ENCODE assay signal across 16 cellular contexts in the genomic region with DNA sequence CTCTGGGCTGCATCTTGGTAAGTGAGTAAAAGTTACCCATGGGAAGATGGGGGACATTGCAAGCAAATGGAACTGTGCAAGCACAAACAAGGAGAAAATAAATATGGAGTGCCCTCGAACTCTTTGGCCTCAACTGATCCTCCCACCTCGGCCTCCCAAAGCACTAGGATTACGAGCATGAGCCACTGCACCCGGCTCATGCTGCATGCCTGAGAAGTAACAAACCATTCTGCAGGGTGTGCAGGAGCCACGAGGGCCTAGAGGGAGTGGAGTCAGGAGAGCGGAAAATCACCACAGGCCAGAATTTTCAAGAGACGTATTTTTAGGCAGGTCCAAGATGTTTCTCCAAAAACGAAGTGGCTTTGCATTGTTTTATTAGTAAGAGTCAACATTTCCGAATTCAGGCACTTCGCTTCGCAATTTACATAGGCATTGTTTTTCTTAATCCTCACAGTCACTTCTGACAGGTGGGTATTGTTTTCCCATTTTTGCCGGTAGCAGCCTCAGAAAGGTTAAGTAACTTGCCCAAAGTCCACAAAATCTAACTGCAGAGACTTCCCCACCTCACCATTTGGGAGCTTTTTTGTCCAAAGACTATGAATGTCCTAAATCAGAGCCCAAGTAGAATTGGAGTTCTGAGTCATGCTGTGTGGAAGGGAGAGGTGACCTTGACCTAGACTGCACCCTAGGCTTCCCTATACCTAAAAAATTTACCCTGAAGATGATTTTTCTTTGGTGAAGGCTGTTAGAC.
DNase-seq lines count a peak whose midpoint lies in the region; ATAC-seq and TF ChIP-seq lines count a peak whose summit lies in the region.
"Had no signal": no experiment of that assay in that cellular context is flagged by ENCODE, and none has a peak within 500 bp of the region (broad histone marks: within the 10 kb centered on the region; RNA-seq: fewer than 3 reads in every experiment).

No MANE protein-coding gene starts in this region.

- H3K23ac ChIP-seq in H9 (ENCODE audit: insufficient read length, low read depth, low read length): no peak overlapping the region

- H3K27me3 Mint-ChIP-seq in H9 (ENCODE audit: low read depth) (no peaks in the 10 kb centered on the region), WTC11 (ENCODE audit: low read depth) (no peaks in the 10 kb centered on the region)

- no peaks in the 10 kb centered on the region for H3K36me3 ChIP-seq in iPS-20b (ENCODE audit: insufficient read depth, low read depth, low read length)
- no peaks in the 10 kb centered on the region for H3K36me3 ChIP-seq in skeletal muscle tissue (ENCODE audit: control insufficient read depth in 3 of 3, insufficient read depth in 3 of 3, low read length in 3 of 3)
- no peaks in the 10 kb centered on the region for H3K36me3 ChIP-seq in PC-3 (ENCODE audit: low read depth, low read length)
- no peaks in the 10 kb centered on the region for H3K36me3 ChIP-seq in testis (ENCODE audit: low read depth, missing control alignments)
- H3K36me3 ChIP-seq: BE2C, HAP-1, Peyer's patch, SJCRH30 had no signal

- DNase-seq in H9 (no peak), WTC11 (ENCODE audit: low spot score) (no peak), GOT3 (lab: John Stamatoyannopoulos, UW) (no peak), PC-3 (no peak), testis (no peak)
- DNase-seq: BE2C, IMR-90, Kasumi-1, NCI-H1417, NCI-H1694 treated with DMSO at 0.1 percent for 48 hours, NCI-H82, Peyer's patch, SJCRH30 had no signal

- no TSS peak for BruUV-seq in PC-3 (replicated peaks; lab: Mats Ljungman, UMichigan)

- H3K4me1 Mint-ChIP-seq in H9 (peaks cover 40 to 47% of the 10 kb centered on the region in 2 experiments), WTC11 (peaks cover 49% of the 10 kb centered on the region)

- CTCF ChIA-PET in WTC11 (lab: Charles Lee) (no interaction called here), PC-3 (lab: Charles Lee) (no interaction called here)

- no peak overlapping the region for H3K4me3 Mint-ChIP-seq in H9
- no peak overlapping the region for H3K4me3 Mint-ChIP-seq in WTC11

- H3K4me1 ChIP-seq in H9 (ENCODE audit: insufficient read depth, low read length) (peaks cover 2% of the 10 kb centered on the region; the same call in 1 of the 2 replicates), iPS-20b (ENCODE audit: insufficient read depth, low read length) (peaks cover 9% of the 10 kb centered on the region), skeletal muscle tissue (ENCODE audit: control insufficient read depth in 3 of 3, insufficient read depth in 3 of 3, low read length in 3 of 3) (peaks cover 30 to 34% (median 34%) of the 10 kb centered on the region in 3 donors), PC-3 (ENCODE audit: insufficient read depth, low read length) (peaks cover 20% of the 10 kb centered on the region), testis (no peaks in the 10 kb centered on the region)
- H3K4me1 ChIP-seq: BE2C, HAP-1, Peyer's patch had no signal

- H3K9me3 ChIP-seq in H9 (ENCODE audit: control insufficient read depth, low read depth, low read length) (no peaks in the 10 kb centered on the region), iPS-20b (ENCODE audit: insufficient read depth, low read depth, low read length) (no peaks in the 10 kb centered on the region), skeletal muscle tissue (ENCODE audit: control insufficient read depth in 3 of 3, low read length in 3 of 3) (no peaks in the 10 kb centered on the region), PC-3 (ENCODE audit: low read length) (no peaks in the 10 kb centered on the region), testis (no peaks in the 10 kb centered on the region)
- H3K9me3 ChIP-seq: BE2C, HAP-1, Peyer's patch, SJCRH30 had no signal

- no peak overlapping the region for H2BK120ac ChIP-seq in H9 (ENCODE audit: low read depth, low read length, poor library complexity, severe bottlenecking)

- H3K9me2 ChIP-seq in PC-3 (replicated peaks; ENCODE audit: low read length): no peaks in the 10 kb centered on the region

- no peak overlapping the region for H2BK5ac ChIP-seq in H9 (ENCODE audit: insufficient read length, low read length)

- no peak for TF ChIP-seq POLR2A in testis (IDR thresholded peaks at IDR 0.05)

- H3K56ac ChIP-seq in H9 (ENCODE audit: insufficient read length, low read depth, low read length): no peak overlapping the region

- H3K4me3 ChIP-seq in iPS-20b (ENCODE audit: low read length): peak overlapping the region; percentile 11; the same call in 1 of the 2 replicates
- H3K4me3 ChIP-seq in skeletal muscle tissue (ENCODE audit: low read length in 3 of 3): peak overlapping the region in 1 of 3 donors; percentile 15
- no peak overlapping the region for H3K4me3 ChIP-seq in PC-3 (ENCODE audit: low read length)
- no peak overlapping the region for H3K4me3 ChIP-seq in testis
- H3K4me3 ChIP-seq: HAP-1, Peyer's patch, SJCRH30 had no signal

- no peak overlapping the region for H3T11ph ChIP-seq in H9 (ENCODE audit: low read length)

- no peaks in the 10 kb centered on the region for H3K79me1 ChIP-seq in H9 (ENCODE audit: insufficient read depth, low read depth, low read length, poor library complexity, severe bottlenecking)

- H4K91ac ChIP-seq in H9 (ENCODE audit: insufficient read length, low read depth, low read length): no peak overlapping the region

- no peaks in the 10 kb centered on the region for H3F3A ChIP-seq in PC-3 (ENCODE audit: low read length, unreplicated experiment)

- H3K18ac ChIP-seq in H9 (ENCODE audit: insufficient read length, low read depth, low read length): no peak overlapping the region

- no peak overlapping the region for H3K27ac ChIP-seq in H9 (ENCODE audit: insufficient read length, low read depth, low read length)
- no peak overlapping the region for H3K27ac ChIP-seq in iPS-20b (ENCODE audit: low read length)
- H3K27ac ChIP-seq in skeletal muscle tissue (ENCODE audit: low read depth, low read length): peak overlapping the region; percentile 59
- no peak overlapping the region for H3K27ac ChIP-seq in PC-3 (ENCODE audit: low read length)
- no peak overlapping the region for H3K27ac ChIP-seq in testis
- H3K27ac ChIP-seq: Peyer's patch, SJCRH30 had no signal

- H2BK20ac ChIP-seq in H9 (ENCODE audit: low read depth, low read length, poor library complexity, severe bottlenecking): no peak overlapping the region

- H3K14ac ChIP-seq in H9 (ENCODE audit: insufficient read depth, low read length): no peak overlapping the region

- no peak overlapping the region for H2BK12ac ChIP-seq in H9 (ENCODE audit: insufficient read length, low read depth, low read length)

- H3K79me2 ChIP-seq in H9 (ENCODE audit: insufficient read depth, low read length) (no peaks in the 10 kb centered on the region), PC-3 (ENCODE audit: low read length) (no peaks in the 10 kb centered on the region)

- peak overlapping the region; percentile 25 to 66 (median 62); a peak in 5 of 7 replicates for H3K27ac Mint-ChIP-seq in H9
- peak overlapping the region; percentile 80 for H3K27ac Mint-ChIP-seq in WTC11

- TF ChIP-seq CTCF in H9 (conservative IDR thresholded peaks at IDR 0.05): no peak
- TF ChIP-seq CTCF in WTC11 (IDR thresholded peaks at IDR 0.05): no peak
- TF ChIP-seq CTCF in PC-3 (conservative IDR thresholded peaks at IDR 0.05; ENCODE audit: low read depth, low read length): no peak
- TF ChIP-seq CTCF in testis (IDR thresholded peaks at IDR 0.05): no peak

- H3K4ac ChIP-seq in H9 (ENCODE audit: low read depth, low read length): no peak overlapping the region

- no peak overlapping the region for H2BK15ac ChIP-seq in H9 (ENCODE audit: low read depth, low read length)

- H3K9me3 Mint-ChIP-seq in H9 (no peaks in the 10 kb centered on the region), WTC11 (no peaks in the 10 kb centered on the region)

- peak; percentile 67 for ATAC-seq in WTC11
- no peak for ATAC-seq in PC-3

- no peaks in the 10 kb centered on the region for H3K23me2 ChIP-seq in H9 (ENCODE audit: insufficient read length, low read depth, low read length, poor library complexity, severe bottlenecking)

- no peak overlapping the region for H2AFZ ChIP-seq in H9 (ENCODE audit: low read length)
- H2AFZ ChIP-seq in PC-3 (ENCODE audit: low read length): no peak overlapping the region

- H3K4me2 ChIP-seq in H9 (ENCODE audit: insufficient read depth, insufficient read length, low read length) (no peak overlapping the region), PC-3 (ENCODE audit: low read length) (no peak overlapping the region)

- POLR2A ChIA-PET in WTC11 (lab: Charles Lee) (interaction anchor here (0.6 kb wide), 1 partner anchor 239 kb away, joined by 5 read pairs; no protein-coding TSS in a partner anchor), PC-3 (lab: Charles Lee; ENCODE audit: unreplicated experiment) (interaction anchor here (0.5 kb wide), 1 partner anchor 123 kb away, joined by 6 read pairs; no protein-coding TSS in a partner anchor)

- intact Hi-C loops in PC-3 (cut with micrococcal nuclease) (no loop called here), testis (cut with DNase I; ENCODE audit: low total_unique reads) (no loop called here)

- H4K8ac ChIP-seq in H9 (replicated peaks; ENCODE audit: insufficient read length, low read depth, low read length): no peak overlapping the region

- WGBS in H9 (ENCODE audit: extremely low coverage, insufficient read length, low lambda C conversion rate): no CpG with 5 or more reads among the region's 12 CpGs
- WGBS in testis, 2 donors: 89% methylated on average over 12 of the region's 12 CpGs

- H4K5ac ChIP-seq in H9 (ENCODE audit: insufficient read length, low read depth, low read length): no peak overlapping the region

- no peaks in the 10 kb centered on the region for H3K36me3 Mint-ChIP-seq in H9 (ENCODE audit: insufficient read depth in 1 of 3, low read depth in 3 of 3)
- H3K36me3 Mint-ChIP-seq in WTC11: no peaks in the 10 kb centered on the region

- H2AK5ac ChIP-seq in H9 (ENCODE audit: insufficient read length, low read length): no peak overlapping the region

- H4K20me1 ChIP-seq in H9 (ENCODE audit: control insufficient read depth, insufficient read depth, insufficient read length): no peaks in the 10 kb centered on the region
- H4K20me1 ChIP-seq in PC-3 (ENCODE audit: low read length): no peaks in the 10 kb centered on the region

- H3K9ac ChIP-seq in H9 (ENCODE audit: extremely low read depth, insufficient read length, low read length): no peak overlapping the region
- H3K9ac ChIP-seq in iPS-20b (ENCODE audit: low read depth, low read length): no peak overlapping the region
- no peak overlapping the region for H3K9ac ChIP-seq in skeletal muscle tissue (ENCODE audit: low read depth in 1 of 3, low read length in 3 of 3)
- no peak overlapping the region for H3K9ac ChIP-seq in PC-3 (ENCODE audit: low read length)

- H3K27me3 ChIP-seq in H9 (ENCODE audit: insufficient read depth, low read length): no peaks in the 10 kb centered on the region
- H3K27me3 ChIP-seq in iPS-20b (ENCODE audit: insufficient read depth, low read length): no peaks in the 10 kb centered on the region
- no peaks in the 10 kb centered on the region for H3K27me3 ChIP-seq in skeletal muscle tissue (ENCODE audit: control insufficient read depth in 3 of 3, insufficient read depth in 3 of 3, low read length in 3 of 3)
- H3K27me3 ChIP-seq in PC-3 (ENCODE audit: low read length): no peaks in the 10 kb centered on the region
- H3K27me3 ChIP-seq in testis: no peaks in the 10 kb centered on the region
- H3K27me3 ChIP-seq: BE2C, Peyer's patch, SJCRH30 had no signal

TF ChIP-seq in WTC11, 78 proteins besides CTCF, POLR2A, EP300 and RAD21 (continues in another document):
- no peak for TF ChIP-seq EMX1 (CRISPR knock-in tag; IDR thresholded peaks at IDR 0.05)
- TF ChIP-seq MYBL2 (CRISPR knock-in tag; IDR thresholded peaks at IDR 0.05): no peak
- no peak for TF ChIP-seq NFE2L1 (CRISPR knock-in tag; IDR thresholded peaks at IDR 0.05)
